In the genomic region with DNA sequence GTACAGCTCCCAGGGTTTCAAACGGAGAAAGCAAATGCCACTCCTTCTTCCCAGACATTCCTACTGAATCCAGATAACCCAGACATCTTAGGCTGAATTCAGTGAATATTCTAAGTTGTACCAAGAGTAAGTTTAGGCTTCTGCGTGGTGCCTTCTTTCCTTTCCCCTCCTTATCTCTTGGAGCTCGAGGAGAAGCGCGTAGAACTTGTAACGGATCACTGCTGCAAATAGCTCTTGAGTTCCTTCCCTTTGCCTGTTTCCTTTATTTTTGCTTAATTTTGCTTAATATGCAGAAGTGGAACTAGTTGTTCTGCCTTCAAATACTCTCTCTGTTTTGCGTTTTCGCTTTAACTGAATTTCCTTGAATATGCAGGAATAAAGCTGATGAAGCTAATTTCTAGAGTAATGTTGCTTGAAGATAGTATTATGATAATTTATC, we compare ENCODE assay signal across 8 cellular contexts. TPM values are rescaled to one million over a fixed set of nuclear protein-coding genes. Genes with fewer than 3 reads are reported as not detected.
A peak's percentile ranks its signal among the peaks of the same experiment; 100 is the strongest.
DNase-seq lines count a peak whose midpoint lies in the region; TF ChIP-seq lines count a peak whose summit lies in the region.

No MANE protein-coding gene starts in this region.

- no peaks in the 10 kb centered on the region for H3K36me3 ChIP-seq in endocrine pancreas (ENCODE audit: control insufficient read depth, insufficient read depth, low read length)
- H3K36me3 ChIP-seq in neural cell (ENCODE audit: insufficient read depth, low read length): no peaks in the 10 kb centered on the region

- no peak for TF ChIP-seq EP300 in neural cell (conservative IDR thresholded peaks at IDR 0.05; ENCODE audit: poor library complexity, severe bottlenecking)

- peaks cover 39% of the 10 kb centered on the region for H3K79me2 ChIP-seq in neural cell (replicated peaks; ENCODE audit: insufficient read depth, low read length)

- H3K9me3 ChIP-seq in endocrine pancreas (ENCODE audit: control insufficient read depth, low read length) (no peaks in the 10 kb centered on the region), neural cell (ENCODE audit: low read length) (no peaks in the 10 kb centered on the region)

- no peaks in the 10 kb centered on the region for H4K20me1 ChIP-seq in neural cell (ENCODE audit: insufficient read depth)

- TF ChIP-seq CTCF in RWPE1 (conservative IDR thresholded peaks at IDR 0.05; ENCODE audit: low read depth) (no peak), neural cell (IDR thresholded peaks at IDR 0.05; ENCODE audit: poor library complexity, severe bottlenecking) (no peak)

- peak overlapping the region; percentile 58 for H3K9ac ChIP-seq in endocrine pancreas (ENCODE audit: control insufficient read depth, insufficient read depth, low read length)
- H3K9ac ChIP-seq in neural cell (ENCODE audit: low read length): peak overlapping the region; percentile 84

- H3K27ac ChIP-seq in RWPE1 (peak overlapping the region; percentile 99), neural cell (ENCODE audit: low read length) (peak overlapping the region; percentile 84)

- H3K4me1 ChIP-seq in endocrine pancreas (ENCODE audit: control insufficient read depth, insufficient read depth, low read length): peaks cover 28% of the 10 kb centered on the region

- CTCF ChIA-PET in RWPE1 (lab: Yijun Ruan, JAX): interaction anchor here (0.6 to 1.7 kb wide), 3 partner anchors 59 to 213 kb away, joined by 3 to 5 read pairs (median 3); no protein-coding TSS in a partner anchor

- no peaks in the 10 kb centered on the region for H3K9me2 ChIP-seq in neural cell (ENCODE audit: insufficient read depth, low read length)

- H3F3A ChIP-seq in neural cell (ENCODE audit: insufficient read depth, low read length, poor library complexity, severe bottlenecking): no peaks in the 10 kb centered on the region

- no peaks in the 10 kb centered on the region for H3K27me3 ChIP-seq in endocrine pancreas (ENCODE audit: control insufficient read depth, insufficient read depth, low read length)
- H3K27me3 ChIP-seq in neural cell (ENCODE audit: insufficient read depth, low read depth, low read length): no peaks in the 10 kb centered on the region

- H3K4me3 ChIP-seq in endocrine pancreas (ENCODE audit: control insufficient read depth, insufficient read depth, low read length) (peak overlapping the region; percentile 99), neural cell (ENCODE audit: low read length) (peak overlapping the region; percentile 91)

- peak overlapping the region; percentile 99 for H3K4me2 ChIP-seq in neural cell (ENCODE audit: low read length)

- no peak overlapping the region for H2AFZ ChIP-seq in neural cell (ENCODE audit: low read depth, low read length)

- TF ChIP-seq RAD21 in neural cell (conservative IDR thresholded peaks at IDR 0.05): no peak

- POLR2A ChIA-PET in RWPE1 (lab: Yijun Ruan, JAX; ENCODE audit: low non-redundant PET): no interaction called here

- DNase-seq in SKM-1 treated with dmso at 0.1 percent for 144 hours (lab: John Stamatoyannopoulos, UW; ENCODE audit: unreplicated experiment): peak; percentile 27
- DNase-seq in SKM-1 (lab: John Stamatoyannopoulos, UW; ENCODE audit: unreplicated experiment): no peak
- DNase-seq in RWPE1 (ENCODE audit: low spot score): no peak
- no peak for DNase-seq in NK-92 (lab: John Stamatoyannopoulos, UW; ENCODE audit: unreplicated experiment)
- no peak for DNase-seq in UCSD-AML1 (lab: John Stamatoyannopoulos, UW; ENCODE audit: unreplicated experiment)
- DNase-seq in NCI-H446 (lab: John Stamatoyannopoulos, UW): no peak

TF ChIP-seq in neural cell, 6 proteins besides CTCF, POLR2A, EP300 and RAD21:
- TF ChIP-seq EZH2 (IDR thresholded peaks at IDR 0.05; ENCODE audit: borderline replicate concordance, insufficient read depth, low read length, poor library complexity, severe bottlenecking): no peak
- TF ChIP-seq MXI1 (conservative IDR thresholded peaks at IDR 0.05; ENCODE audit: poor library complexity, severe bottlenecking): no peak
- no peak for TF ChIP-seq TAF1 (IDR thresholded peaks at IDR 0.05; ENCODE audit: low read depth)
- no peak for TF ChIP-seq POLR2AphosphoS5 (IDR thresholded peaks at IDR 0.05)
- no peak for TF ChIP-seq SMC3 (conservative IDR thresholded peaks at IDR 0.05; ENCODE audit: poor library complexity)
- TF ChIP-seq, protein P1, sequence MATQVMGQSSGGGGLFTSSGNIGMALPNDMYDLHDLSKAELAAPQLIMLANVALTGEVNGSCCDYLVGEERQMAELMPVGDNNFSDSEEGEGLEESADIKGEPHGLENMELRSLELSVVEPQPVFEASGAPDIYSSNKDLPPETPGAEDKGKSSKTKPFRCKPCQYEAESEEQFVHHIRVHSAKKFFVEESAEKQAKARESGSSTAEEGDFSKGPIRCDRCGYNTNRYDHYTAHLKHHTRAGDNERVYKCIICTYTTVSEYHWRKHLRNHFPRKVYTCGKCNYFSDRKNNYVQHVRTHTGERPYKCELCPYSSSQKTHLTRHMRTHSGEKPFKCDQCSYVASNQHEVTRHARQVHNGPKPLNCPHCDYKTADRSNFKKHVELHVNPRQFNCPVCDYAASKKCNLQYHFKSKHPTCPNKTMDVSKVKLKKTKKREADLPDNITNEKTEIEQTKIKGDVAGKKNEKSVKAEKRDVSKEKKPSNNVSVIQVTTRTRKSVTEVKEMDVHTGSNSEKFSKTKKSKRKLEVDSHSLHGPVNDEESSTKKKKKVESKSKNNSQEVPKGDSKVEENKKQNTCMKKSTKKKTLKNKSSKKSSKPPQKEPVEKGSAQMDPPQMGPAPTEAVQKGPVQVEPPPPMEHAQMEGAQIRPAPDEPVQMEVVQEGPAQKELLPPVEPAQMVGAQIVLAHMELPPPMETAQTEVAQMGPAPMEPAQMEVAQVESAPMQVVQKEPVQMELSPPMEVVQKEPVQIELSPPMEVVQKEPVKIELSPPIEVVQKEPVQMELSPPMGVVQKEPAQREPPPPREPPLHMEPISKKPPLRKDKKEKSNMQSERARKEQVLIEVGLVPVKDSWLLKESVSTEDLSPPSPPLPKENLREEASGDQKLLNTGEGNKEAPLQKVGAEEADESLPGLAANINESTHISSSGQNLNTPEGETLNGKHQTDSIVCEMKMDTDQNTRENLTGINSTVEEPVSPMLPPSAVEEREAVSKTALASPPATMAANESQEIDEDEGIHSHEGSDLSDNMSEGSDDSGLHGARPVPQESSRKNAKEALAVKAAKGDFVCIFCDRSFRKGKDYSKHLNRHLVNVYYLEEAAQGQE (IDR thresholded peaks at IDR 0.05; ENCODE audit: borderline replicate concordance): no peak

RNA-seq across cellular contexts. Expression of a gene that starts 1.0 kb away (rescaled TPM):
- polyA plus RNA-seq in neural cell: 5.3 and 6.5 TPM in 2 replicates
- polyA minus RNA-seq in neural cell: 14.1 and 19.3 TPM in 2 replicates
